15 cellular contexts compared by ENCODE assay signal in the genomic region with DNA sequence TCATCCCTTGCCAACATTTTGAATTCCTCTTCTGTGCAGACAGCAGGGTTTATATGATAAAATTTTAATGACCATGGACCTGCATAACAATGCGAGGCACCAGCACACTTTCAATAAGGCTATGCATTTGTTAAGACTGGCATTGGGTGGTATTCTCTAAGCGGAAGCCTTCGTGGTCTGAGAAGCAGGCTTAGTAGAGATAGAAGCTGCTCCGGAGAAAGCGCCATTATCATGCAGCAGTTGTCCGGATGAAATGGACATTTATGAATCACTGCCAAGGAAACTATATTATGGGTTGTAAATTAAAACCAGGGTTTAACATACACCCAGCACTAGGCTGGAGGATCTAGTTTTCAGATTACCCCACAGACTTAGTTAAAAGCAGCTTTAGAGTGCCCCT.
"Had no signal": no experiment of that assay in that cellular context is flagged by ENCODE, and none has a peak within 500 bp of the region (broad histone marks: within the 10 kb centered on the region; RNA-seq: fewer than 3 reads in every experiment).

No MANE protein-coding gene starts in this region.

- H3K27ac ChIP-seq: gastroesophageal sphincter, lower lobe of right lung, right atrium auricular region, SK-N-MC, spleen, upper lobe of left lung had no signal

- H3K4me1 ChIP-seq: gastroesophageal sphincter, lower lobe of right lung, right atrium auricular region, spleen, upper lobe of left lung had no signal

- H3K4me3 ChIP-seq: gastroesophageal sphincter, lower lobe of right lung, right atrium auricular region, SK-N-MC, spleen, upper lobe of left lung had no signal

- DNase-seq: activated CD4-positive, alpha-beta memory T cell treated with anti-CD3 and anti-CD28 coated beads, Interleukin-2, amount 10 ng/mL, durations not matched to agents 7 days and 5 days; activated CD8-positive, alpha-beta memory T cell treated with anti-CD3 and anti-CD28 coated beads, Interleukin-2, amount 50 U/mL, for 4 hours; activated naive CD8-positive, alpha-beta T cell treated with anti-CD3 and anti-CD28 coated beads, Interleukin-2, amount 10 ng/mL, durations not matched to agents 7 days and 5 days; activated T-cell treated with anti-CD3 and anti-CD28 coated beads, Interleukin-2, amount 50 U/mL, for 72 hours; effector CD4-positive, alpha-beta T cell; hippocampal formation; lower lobe of right lung; naive thymus-derived CD8-positive, alpha-beta T cell; spleen; stimulated activated CD4-positive, alpha-beta T cell treated with anti-CD3 and anti-CD28 coated beads, Interleukin-1b, Interleukin-23, amount 100 ng/mL, for 48 hours; stimulated activated naive B cell treated with anti-CD40 and anti-IgM and Interleukin-4, amounts not matched to agents 10 μg/mL and 1 μg/mL and 100 μg/mL, for 72 hours; upper lobe of left lung had no signal

- H3K27me3 ChIP-seq: gastroesophageal sphincter, right atrium auricular region, spleen, upper lobe of left lung had no signal

- H3K9me3 ChIP-seq: gastroesophageal sphincter, lower lobe of right lung, right atrium auricular region, spleen, upper lobe of left lung had no signal

- H3K36me3 ChIP-seq: gastroesophageal sphincter, lower lobe of right lung, right atrium auricular region, spleen, upper lobe of left lung had no signal
